In genomic region chr1:200890818-200891773, GRCh38 we compare ENCODE assay signal across 8 cellular contexts. TPM values are rescaled to one million over a fixed set of nuclear protein-coding genes. Genes with fewer than 3 reads are reported as not detected.
A peak's percentile ranks its signal among the peaks of the same experiment; 100 is the strongest.
DNase-seq lines count a peak whose midpoint lies in the region; ATAC-seq, FAIRE-seq and TF ChIP-seq lines count a peak whose summit lies in the region.

No MANE protein-coding gene starts in this region.

- peak overlapping the region; percentile 95 to 99 (median 99) for H3K27ac Mint-ChIP-seq in H9

- no CpG with 5 or more reads among the region's 72 CpGs for WGBS in H9 (ENCODE audit: extremely low coverage, insufficient read length, low lambda C conversion rate)
- WGBS in H1 (ENCODE audit: extremely low coverage in 1 of 2, insufficient coverage in 1 of 2, insufficient read length in 1 of 2, insufficient replicate concordance in 2 of 2, low coverage in 1 of 2, low lambda C conversion rate in 2 of 2, missing lambda C conversion rate in 1 of 2), 2 experiments, result 3% methylated on average over 50 of the region's 72 CpGs; no CpG with 5 or more reads in 1 of the 2 experiments

- peak overlapping the region; percentile 94 for H2BK5ac ChIP-seq in H9 (ENCODE audit: insufficient read length, low read length)
- H2BK5ac ChIP-seq in H1 (ENCODE audit: low read depth, low read length), result peak overlapping the region; percentile 97

- H3K79me1 ChIP-seq in H9 (ENCODE audit: insufficient read depth, low read depth, low read length, poor library complexity, severe bottlenecking) (no peaks in the 10 kb centered on the region), H1 (ENCODE audit: low read depth, low read length) (peaks cover 7% of the 10 kb centered on the region)

- no peak overlapping the region for H2AFZ ChIP-seq in H9 (ENCODE audit: low read length)
- no peak overlapping the region for H2AFZ ChIP-seq in H1 (ENCODE audit: low read length)
- no peak overlapping the region for H2AFZ ChIP-seq in Karpas-422 (ENCODE audit: low read length)

- H4K91ac ChIP-seq in H9 (ENCODE audit: insufficient read length, low read depth, low read length) (peak overlapping the region; percentile 91), H1 (replicated peaks; ENCODE audit: insufficient read length, low read length) (peak overlapping the region; percentile 98)

- TF ChIP-seq CTCF in H9 (conservative IDR thresholded peaks at IDR 0.05) (peak; percentile 78), H1 (IDR thresholded peaks at IDR 0.05; ENCODE audit: control extremely low read depth in 1 of 3, insufficient read depth in 1 of 3, low read depth in 1 of 3, low read length in 3 of 3) (peak; percentile 48 to 77 (median 73))

- peak; percentile 43 for DNase-seq in DMS114 treated with DMSO at 0.1 percent for 48 hours (lab: John Stamatoyannopoulos, UW; ENCODE audit: unreplicated experiment)
- peak; percentile 83 for DNase-seq in H9
- DNase-seq in RKO (ENCODE audit: low spot score), result peak; percentile 64
- peak in 1 of 2 experiments; percentile 86 for DNase-seq in H1 (ENCODE audit: low read depth in 1 of 2, low spot score in 2 of 2)
- no peak for DNase-seq in Karpas-422
- no peak for DNase-seq in cerebellum (ENCODE audit: low spot score)

- TF ChIP-seq RAD21 in H1 (IDR thresholded peaks at IDR 0.05 in 1 of 2, conservative IDR thresholded peaks at IDR 0.05 in 1 of 2; ENCODE audit: low read depth in 2 of 2, low read length in 2 of 2), result peak; percentile 42 to 53

- H2BK15ac ChIP-seq in H9 (ENCODE audit: low read depth, low read length) (no peak overlapping the region), H1 (ENCODE audit: low read length) (no peak overlapping the region; the same call in 1 of the 2 replicates)

- H3K36me3 Mint-ChIP-seq in H9 (ENCODE audit: insufficient read depth in 1 of 3, low read depth in 3 of 3), result no peaks in the 10 kb centered on the region

- H3K9me3 ChIP-seq in H9 (ENCODE audit: control insufficient read depth, low read depth, low read length) (no peaks in the 10 kb centered on the region), H1 (ENCODE audit: insufficient read depth in 2 of 2, low read depth in 1 of 2, low read length in 1 of 2) (no peaks in the 10 kb centered on the region), mononuclear cell (ENCODE audit: low read depth, low read length) (no peaks in the 10 kb centered on the region), Karpas-422 (ENCODE audit: low read length) (no peaks in the 10 kb centered on the region)

- no peaks in the 10 kb centered on the region for H3K36me3 ChIP-seq in H1 (ENCODE audit: control insufficient read depth in 2 of 4, insufficient read depth in 4 of 4, low read length in 3 of 4)
- no peaks in the 10 kb centered on the region for H3K36me3 ChIP-seq in Karpas-422 (ENCODE audit: insufficient read depth, low read length)

- H3K27me3 ChIP-seq in H9 (ENCODE audit: insufficient read depth, low read length) (no peaks in the 10 kb centered on the region), H1 (replicated peaks in 1 of 4; ENCODE audit: control insufficient read depth in 3 of 4, extremely low read depth in 1 of 4, insufficient read depth in 3 of 4, low read length in 3 of 4) (no peaks in the 10 kb centered on the region), mononuclear cell (ENCODE audit: insufficient read depth, low read length) (peaks cover 18% of the 10 kb centered on the region), Karpas-422 (ENCODE audit: low read length) (no peaks in the 10 kb centered on the region)

- peak overlapping the region; percentile 100 for H3K14ac ChIP-seq in H9 (ENCODE audit: insufficient read depth, low read length)
- no peak overlapping the region for H3K14ac ChIP-seq in H1 (ENCODE audit: insufficient read length)

- H3K23me2 ChIP-seq in H9 (ENCODE audit: insufficient read length, low read depth, low read length, poor library complexity, severe bottlenecking) (peaks cover 25% of the 10 kb centered on the region), H1 (ENCODE audit: low read depth, low read length) (peaks cover 8% of the 10 kb centered on the region)

- H4K8ac ChIP-seq in H9 (replicated peaks; ENCODE audit: insufficient read length, low read depth, low read length) (peak overlapping the region; percentile 36), H1 (ENCODE audit: extremely low read depth, insufficient read depth, low read length) (peak overlapping the region; percentile 99)

- peaks cover 24% of the 10 kb centered on the region for H3K4me1 ChIP-seq in H9 (ENCODE audit: insufficient read depth, low read length)
- peaks cover 15 to 49% (median 34%) of the 10 kb centered on the region in 4 experiments for H3K4me1 ChIP-seq in H1 (replicated peaks in 1 of 4; ENCODE audit: control insufficient read depth in 3 of 4, insufficient read depth in 4 of 4, low read length in 3 of 4)
- H3K4me1 ChIP-seq in mononuclear cell (ENCODE audit: insufficient read depth, low read length), result peaks cover 59% of the 10 kb centered on the region
- peaks cover 6% of the 10 kb centered on the region for H3K4me1 ChIP-seq in Karpas-422 (ENCODE audit: low read length)

- peak overlapping the region; percentile 52 for H3K56ac ChIP-seq in H9 (ENCODE audit: insufficient read length, low read depth, low read length)
- H3K56ac ChIP-seq in H1 (replicated peaks; ENCODE audit: insufficient read length, low read depth, low read length), result peak overlapping the region; percentile 91

- peak overlapping the region; percentile 86 to 95 for H3K4me3 Mint-ChIP-seq in H9

- no peak for FAIRE-seq in H1 (lab: Jason Lieb, UNC)

- TF ChIP-seq POLR2A in H1 (IDR thresholded peaks at IDR 0.05; ENCODE audit: control extremely low read depth in 1 of 2, low read depth in 2 of 2, low read length in 2 of 2), result peak; percentile 58 to 82; a peak in 2 of 3 replicates

- H2AK5ac ChIP-seq in H9 (ENCODE audit: insufficient read length, low read length) (no peak overlapping the region), H1 (ENCODE audit: low read depth, low read length) (peak overlapping the region; percentile 33; the same call in 1 of the 2 replicates)

- H3K9me2 ChIP-seq in Karpas-422 (replicated peaks; ENCODE audit: insufficient read depth, low read length), result no peaks in the 10 kb centered on the region

- H2BK20ac ChIP-seq in H9 (ENCODE audit: low read depth, low read length, poor library complexity, severe bottlenecking), result no peak overlapping the region
- H2BK20ac ChIP-seq in H1 (ENCODE audit: low read length), result no peak overlapping the region

- H4K5ac ChIP-seq in H9 (ENCODE audit: insufficient read length, low read depth, low read length) (peak overlapping the region; percentile 26), H1 (ENCODE audit: insufficient read length, low read depth, low read length) (peak overlapping the region; percentile 79)

- peak overlapping the region; percentile 98 for H3K9ac ChIP-seq in H9 (ENCODE audit: extremely low read depth, insufficient read length, low read length)
- peak overlapping the region; percentile 92 to 98 (median 95) for H3K9ac ChIP-seq in H1 (replicated peaks in 1 of 4; ENCODE audit: extremely low read depth in 1 of 4, low read depth in 3 of 4, low read length in 3 of 4)
- no peak overlapping the region for H3K9ac ChIP-seq in Karpas-422 (ENCODE audit: low read length)

- H3T11ph ChIP-seq in H9 (ENCODE audit: low read length), result peak overlapping the region; percentile 98

- H3K23ac ChIP-seq in H9 (ENCODE audit: insufficient read length, low read depth, low read length) (no peak overlapping the region), H1 (ENCODE audit: insufficient read length) (no peak overlapping the region)

- H3K79me2 ChIP-seq in H9 (ENCODE audit: insufficient read depth, low read length) (peaks cover 19% of the 10 kb centered on the region; the same call in 1 of the 2 replicates), H1 (ENCODE audit: control insufficient read depth in 1 of 2, insufficient read depth in 2 of 2, low read length in 2 of 2) (peaks cover 3 to 41% of the 10 kb centered on the region in 2 experiments), Karpas-422 (ENCODE audit: low read length) (no peaks in the 10 kb centered on the region)

- H3K4me2 ChIP-seq in H9 (ENCODE audit: insufficient read depth, insufficient read length, low read length) (peak overlapping the region; percentile 95), H1 (ENCODE audit: insufficient read depth in 1 of 2, low read depth in 2 of 2, low read length in 2 of 2) (peak overlapping the region; percentile 79 to 95), Karpas-422 (ENCODE audit: low read depth, low read length, poor library complexity, severe bottlenecking) (no peak overlapping the region)

- H3K18ac ChIP-seq in H9 (ENCODE audit: insufficient read length, low read depth, low read length), result peak overlapping the region; percentile 100
- peak overlapping the region; percentile 98 for H3K18ac ChIP-seq in H1 (ENCODE audit: extremely low read depth, low read length)

- peak overlapping the region; percentile 78; the same call in 1 of the 2 replicates for H3K4ac ChIP-seq in H9 (ENCODE audit: low read depth, low read length)
- H3K4ac ChIP-seq in H1 (replicated peaks; ENCODE audit: insufficient read length, low read depth, low read length), result no peak overlapping the region

- ATAC-seq in GM19452 (IDR thresholded peaks at IDR 0.05; ENCODE audit: unreplicated experiment), result no peak

- H3K9me3 Mint-ChIP-seq in H9, result no peaks in the 10 kb centered on the region

- POLR2A ChIA-PET in H1 (lab: Charles Lee; ENCODE audit: partially characterized antibody), result interaction anchor here (0.6 to 11.2 kb wide), 31 partner anchors 12 to 526 kb away, joined by 3 to 208 read pairs (median 4); partner anchors contain the start of genes DDX59, GPR25, KIF14 and KIF21B

- peak in 1 of 2 experiments; percentile 96; a peak in 2 of 3 replicates for TF ChIP-seq EP300 in H1 (IDR thresholded peaks at IDR 0.05; ENCODE audit: borderline replicate concordance in 1 of 2, low read depth in 2 of 2, low read length in 2 of 2)

- CTCF ChIA-PET in H1 (lab: Charles Lee; ENCODE audit: partially characterized antibody), result interaction anchor here (0.6 to 8.6 kb wide), 17 partner anchors 11 to 269 kb away, joined by 3 to 47 read pairs (median 5); partner anchors contain the start of gene GPR25

- H3K4me1 Mint-ChIP-seq in H9, result peaks cover 65 to 73% of the 10 kb centered on the region in 2 experiments

- H3K4me3 ChIP-seq in H1 (ENCODE audit: extremely low read depth in 1 of 4, insufficient read depth in 2 of 4, low read depth in 3 of 4, low read length in 4 of 4) (peak overlapping the region; percentile 67 to 90 (median 75)), mononuclear cell (ENCODE audit: low read length) (peak overlapping the region; percentile 35), Karpas-422 (ENCODE audit: low read length) (no peak overlapping the region)

- peak overlapping the region; percentile 100 for H2BK12ac ChIP-seq in H9 (ENCODE audit: insufficient read length, low read depth, low read length)
- H2BK12ac ChIP-seq in H1 (ENCODE audit: low read depth, low read length), result peak overlapping the region; percentile 82

- H3K27me3 Mint-ChIP-seq in H9 (ENCODE audit: low read depth), result no peaks in the 10 kb centered on the region; the same call in none of the 2 replicates

- H3K27ac ChIP-seq in H9 (ENCODE audit: insufficient read length, low read depth, low read length) (peak overlapping the region; percentile 91), H1 (ENCODE audit: low read depth, low read length) (peak overlapping the region; percentile 99), Karpas-422 (ENCODE audit: low read length) (no peak overlapping the region)

- H2BK120ac ChIP-seq in H9 (ENCODE audit: low read depth, low read length, poor library complexity, severe bottlenecking) (peak overlapping the region; percentile 79), H1 (replicated peaks; ENCODE audit: low read depth, low read length) (peak overlapping the region; percentile 91)

- H4K20me1 ChIP-seq in H9 (ENCODE audit: control insufficient read depth, insufficient read depth, insufficient read length) (no peaks in the 10 kb centered on the region), H1 (replicated peaks in 1 of 2; ENCODE audit: control insufficient read depth in 1 of 2, insufficient read depth in 2 of 2, low read length in 2 of 2) (peaks cover 2 to 7% of the 10 kb centered on the region in 2 experiments), Karpas-422 (ENCODE audit: insufficient read depth, low read depth, low read length) (peaks cover 4% of the 10 kb centered on the region; the same call in 1 of the 2 replicates)

RNA-seq across cellular contexts. Expression of gene INAVA, which starts 3.6 kb away (rescaled TPM):
- total RNA-seq in H9 (2021), result 36.8 and 37.2 TPM in 2 replicates
- total RNA-seq in H1 (2021; fragmentation: NEBNext Ultra II Directional; extraction: Animal tissue kit (Norgen Biotek cat#: 25700)), result 43.4 and 46.8 TPM in 2 replicates
- polyA plus RNA-seq in H1 (2011; rRNA removed), result 49.3 and 77.0 TPM in 2 replicates
- polyA plus RNA-seq in H1 (2011; cell fraction: cytosol; rRNA removed), result 36.0 TPM
- 88.4 TPM for polyA plus RNA-seq in H1 (2011; cell fraction: nucleus; rRNA removed)
- polyA plus RNA-seq in H1 (2012, experiment 1 of 2), result 33.1 to 43.8 TPM (median 39.6 TPM) in 4 replicates
- 37.6 TPM for polyA plus RNA-seq in H1 (2012, experiment 2 of 2)
- polyA plus RNA-seq in H1 (2013, experiment 1 of 2), result 31.6 TPM
- polyA plus RNA-seq in H1 (2013, experiment 2 of 2), result 29.9 TPM
- polyA minus RNA-seq in H1 (2011; rRNA and poly(A)+ RNA removed), result 22.7 and 25.3 TPM in 2 replicates
- polyA minus RNA-seq in H1 (2011; cell fraction: cytosol; rRNA and poly(A)+ RNA removed), result 26.8 TPM
- 26.7 TPM for polyA minus RNA-seq in H1 (2011; cell fraction: nucleus; rRNA and poly(A)+ RNA removed)
- total RNA-seq in mononuclear cell, result under 0.01 TPM
- total RNA-seq in Karpas-422 (2014; rRNA removed; shearing (Covaris generic); ENCODE audit: low replicate concordance), result not detected in 2 replicates
- total RNA-seq in cerebellum, result 2.2 TPM

RNA-seq across cellular contexts. Expression of gene GPR25, which starts 18.3 kb away (rescaled TPM):
- total RNA-seq in H9 (2021) (not detected in 2 replicates), mononuclear cell (0.84 TPM), cerebellum (not detected)
- total RNA-seq in H1 (2021; fragmentation: NEBNext Ultra II Directional; extraction: Animal tissue kit (Norgen Biotek cat#: 25700)), result not detected in 2 replicates
- polyA plus RNA-seq in H1 (2011; rRNA removed), result not detected in 2 replicates
- polyA plus RNA-seq in H1 (2011; cell fraction: cytosol; rRNA removed), result not detected
- polyA plus RNA-seq in H1 (2011; cell fraction: nucleus; rRNA removed), result not detected
- polyA plus RNA-seq in H1 (2012, experiment 1 of 2), result not detected in 4 replicates
- not detected for polyA plus RNA-seq in H1 (2012, experiment 2 of 2)
- polyA plus RNA-seq in H1 (2013, experiment 1 of 2), result not detected
- 0.04 TPM for polyA plus RNA-seq in H1 (2013, experiment 2 of 2)
- not detected in 2 replicates for polyA minus RNA-seq in H1 (2011; rRNA and poly(A)+ RNA removed)
- polyA minus RNA-seq in H1 (2011; cell fraction: cytosol; rRNA and poly(A)+ RNA removed), result not detected
- not detected for polyA minus RNA-seq in H1 (2011; cell fraction: nucleus; rRNA and poly(A)+ RNA removed)
- total RNA-seq in Karpas-422 (2014; rRNA removed; shearing (Covaris generic); ENCODE audit: low replicate concordance), result not detected in 2 replicates

Comparison
In these comparisons a context has a peak if more than half of its experiments do, and no peak if none do; other contexts are left out.
1. DNase-seq: peak in DMS114 treated with DMSO at 0.1 percent for 48 hours (single experiment), H9 (single experiment) and RKO (single experiment); none in Karpas-422 (single experiment) and cerebellum (single experiment).
2. RNA of gene INAVA, which starts 3.6 kb away (total RNA-seq): 43.4 to 46.8 TPM in H1 and 36.8 to 37.2 TPM in H9; 2.2 TPM in cerebellum (single experiment), under 0.01 TPM in mononuclear cell (single experiment) and not detected in Karpas-422; every median in the first group is over 10 times any median in the second.